3 cellular contexts compared by ENCODE assay signal in the genomic region with DNA sequence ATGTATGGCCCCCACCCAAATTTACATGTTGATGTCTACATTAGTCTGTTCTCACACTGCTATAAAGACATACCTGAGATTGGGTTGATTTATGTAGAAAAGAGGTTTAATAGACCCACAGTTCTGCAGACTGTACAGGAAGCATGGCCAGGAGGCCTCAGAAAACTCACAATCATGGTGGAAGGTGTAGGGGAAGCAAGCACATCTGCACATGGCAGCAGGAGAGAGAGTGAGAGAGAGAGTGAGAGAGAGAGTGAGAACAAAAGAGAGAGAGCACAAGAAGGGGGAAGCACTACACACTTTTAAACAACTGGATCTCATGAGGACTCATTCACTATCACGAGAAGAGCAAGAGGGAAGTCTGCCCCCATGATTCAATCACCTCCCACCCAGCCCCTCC.
TF ChIP-seq lines count a peak whose summit lies in the region.

No MANE protein-coding gene starts in this region.

TF ChIP-seq in HEK293, 187 proteins besides CTCF, POLR2A, EP300 and RAD21:
- TF ChIP-seq SETDB1 (IDR thresholded peaks at IDR 0.05; ENCODE audit: insufficient read length, low read length) = peak; percentile 49
- TF ChIP-seq, protein P1, sequence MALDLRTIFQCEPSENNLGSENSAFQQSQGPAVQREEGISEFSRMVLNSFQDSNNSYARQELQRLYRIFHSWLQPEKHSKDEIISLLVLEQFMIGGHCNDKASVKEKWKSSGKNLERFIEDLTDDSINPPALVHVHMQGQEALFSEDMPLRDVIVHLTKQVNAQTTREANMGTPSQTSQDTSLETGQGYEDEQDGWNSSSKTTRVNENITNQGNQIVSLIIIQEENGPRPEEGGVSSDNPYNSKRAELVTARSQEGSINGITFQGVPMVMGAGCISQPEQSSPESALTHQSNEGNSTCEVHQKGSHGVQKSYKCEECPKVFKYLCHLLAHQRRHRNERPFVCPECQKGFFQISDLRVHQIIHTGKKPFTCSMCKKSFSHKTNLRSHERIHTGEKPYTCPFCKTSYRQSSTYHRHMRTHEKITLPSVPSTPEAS (tag by site-specific recombination; IDR thresholded peaks at IDR 0.05) = no peak
- TF ChIP-seq ZNF391 (tag by site-specific recombination; IDR thresholded peaks at IDR 0.05; ENCODE audit: borderline replicate concordance, low read depth) = no peak
- TF ChIP-seq ZNF394 (tag by site-specific recombination; IDR thresholded peaks at IDR 0.05; ENCODE audit: borderline replicate concordance) = no peak
- TF ChIP-seq ZBTB17 (tag by site-specific recombination; IDR thresholded peaks at IDR 0.05) = no peak
- TF ChIP-seq PRDM1 (tag by site-specific recombination; IDR thresholded peaks at IDR 0.05) = peak; percentile 74
- no peak for TF ChIP-seq ZNF777 (tag by site-specific recombination; IDR thresholded peaks at IDR 0.05; ENCODE audit: borderline replicate concordance)
- no peak for TF ChIP-seq ZNF596 (tag by site-specific recombination; IDR thresholded peaks at IDR 0.05)
TF ChIP-seq in HEK293: peak in this region for 2.

TF ChIP-seq in K562, 482 proteins besides CTCF, POLR2A, EP300 and RAD21 (continues in another document):
- TF ChIP-seq MAFF (IDR thresholded peaks at IDR 0.05; ENCODE audit: low read length) (no peak), ZNF354B (CRISPR knock-in tag; IDR thresholded peaks at IDR 0.05) (no peak), NCOA6 (IDR thresholded peaks at IDR 0.05) (no peak), GTF2A2 (tag; IDR thresholded peaks at IDR 0.05) (0 out of 2 replicates have a peak, but pooled peaks have one; percentile 38), ZNF766 (CRISPR knock-in tag; conservative IDR thresholded peaks at IDR 0.05) (peak; percentile 82), HDAC1 (IDR thresholded peaks at IDR 0.05) (0 out of 4 replicates have a peak, but pooled peaks of 1 of the 2 experiments have one; percentile 14), GATAD2A (IDR thresholded peaks at IDR 0.05) (peak; percentile 45; the same call in 1 of the 2 replicates)
- TF ChIP-seq, protein P2, sequence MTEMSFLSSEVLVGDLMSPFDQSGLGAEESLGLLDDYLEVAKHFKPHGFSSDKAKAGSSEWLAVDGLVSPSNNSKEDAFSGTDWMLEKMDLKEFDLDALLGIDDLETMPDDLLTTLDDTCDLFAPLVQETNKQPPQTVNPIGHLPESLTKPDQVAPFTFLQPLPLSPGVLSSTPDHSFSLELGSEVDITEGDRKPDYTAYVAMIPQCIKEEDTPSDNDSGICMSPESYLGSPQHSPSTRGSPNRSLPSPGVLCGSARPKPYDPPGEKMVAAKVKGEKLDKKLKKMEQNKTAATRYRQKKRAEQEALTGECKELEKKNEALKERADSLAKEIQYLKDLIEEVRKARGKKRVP (CRISPR knock-in tag; IDR thresholded peaks at IDR 0.05) = no peak
- TF ChIP-seq, protein P3, sequence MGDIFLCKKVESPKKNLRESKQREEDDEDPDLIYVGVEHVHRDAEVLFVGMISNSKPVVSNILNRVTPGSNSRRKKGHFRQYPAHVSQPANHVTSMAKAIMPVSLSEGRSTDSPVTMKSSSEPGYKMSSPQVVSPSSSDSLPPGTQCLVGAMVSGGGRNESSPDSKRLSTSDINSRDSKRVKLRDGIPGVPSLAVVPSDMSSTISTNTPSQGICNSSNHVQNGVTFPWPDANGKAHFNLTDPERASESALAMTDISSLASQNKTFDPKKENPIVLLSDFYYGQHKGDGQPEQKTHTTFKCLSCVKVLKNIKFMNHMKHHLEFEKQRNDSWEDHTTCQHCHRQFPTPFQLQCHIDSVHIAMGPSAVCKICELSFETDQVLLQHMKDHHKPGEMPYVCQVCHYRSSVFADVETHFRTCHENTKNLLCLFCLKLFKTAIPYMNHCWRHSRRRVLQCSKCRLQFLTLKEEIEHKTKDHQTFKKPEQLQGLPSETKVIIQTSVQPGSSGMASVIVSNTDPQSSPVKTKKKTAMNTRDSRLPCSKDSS (IDR thresholded peaks at IDR 0.05; ENCODE audit: low read depth, partially characterized antibody) = peak; percentile 39
- TF ChIP-seq, protein P4, sequence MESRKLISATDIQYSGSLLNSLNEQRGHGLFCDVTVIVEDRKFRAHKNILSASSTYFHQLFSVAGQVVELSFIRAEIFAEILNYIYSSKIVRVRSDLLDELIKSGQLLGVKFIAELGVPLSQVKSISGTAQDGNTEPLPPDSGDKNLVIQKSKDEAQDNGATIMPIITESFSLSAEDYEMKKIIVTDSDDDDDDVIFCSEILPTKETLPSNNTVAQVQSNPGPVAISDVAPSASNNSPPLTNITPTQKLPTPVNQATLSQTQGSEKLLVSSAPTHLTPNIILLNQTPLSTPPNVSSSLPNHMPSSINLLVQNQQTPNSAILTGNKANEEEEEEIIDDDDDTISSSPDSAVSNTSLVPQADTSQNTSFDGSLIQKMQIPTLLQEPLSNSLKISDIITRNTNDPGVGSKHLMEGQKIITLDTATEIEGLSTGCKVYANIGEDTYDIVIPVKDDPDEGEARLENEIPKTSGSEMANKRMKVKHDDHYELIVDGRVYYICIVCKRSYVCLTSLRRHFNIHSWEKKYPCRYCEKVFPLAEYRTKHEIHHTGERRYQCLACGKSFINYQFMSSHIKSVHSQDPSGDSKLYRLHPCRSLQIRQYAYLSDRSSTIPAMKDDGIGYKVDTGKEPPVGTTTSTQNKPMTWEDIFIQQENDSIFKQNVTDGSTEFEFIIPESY (CRISPR knock-in tag; IDR thresholded peaks at IDR 0.05) = no peak
- TF ChIP-seq, protein P5, sequence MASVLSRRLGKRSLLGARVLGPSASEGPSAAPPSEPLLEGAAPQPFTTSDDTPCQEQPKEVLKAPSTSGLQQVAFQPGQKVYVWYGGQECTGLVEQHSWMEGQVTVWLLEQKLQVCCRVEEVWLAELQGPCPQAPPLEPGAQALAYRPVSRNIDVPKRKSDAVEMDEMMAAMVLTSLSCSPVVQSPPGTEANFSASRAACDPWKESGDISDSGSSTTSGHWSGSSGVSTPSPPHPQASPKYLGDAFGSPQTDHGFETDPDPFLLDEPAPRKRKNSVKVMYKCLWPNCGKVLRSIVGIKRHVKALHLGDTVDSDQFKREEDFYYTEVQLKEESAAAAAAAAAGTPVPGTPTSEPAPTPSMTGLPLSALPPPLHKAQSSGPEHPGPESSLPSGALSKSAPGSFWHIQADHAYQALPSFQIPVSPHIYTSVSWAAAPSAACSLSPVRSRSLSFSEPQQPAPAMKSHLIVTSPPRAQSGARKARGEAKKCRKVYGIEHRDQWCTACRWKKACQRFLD (CRISPR knock-in tag; IDR thresholded peaks at IDR 0.05) = no peak
- TF ChIP-seq, protein P6, sequence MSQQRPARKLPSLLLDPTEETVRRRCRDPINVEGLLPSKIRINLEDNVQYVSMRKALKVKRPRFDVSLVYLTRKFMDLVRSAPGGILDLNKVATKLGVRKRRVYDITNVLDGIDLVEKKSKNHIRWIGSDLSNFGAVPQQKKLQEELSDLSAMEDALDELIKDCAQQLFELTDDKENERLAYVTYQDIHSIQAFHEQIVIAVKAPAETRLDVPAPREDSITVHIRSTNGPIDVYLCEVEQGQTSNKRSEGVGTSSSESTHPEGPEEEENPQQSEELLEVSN (IDR thresholded peaks at IDR 0.05; ENCODE audit: borderline replicate concordance in 1 of 2, extremely low read depth in 1 of 2, insufficient read depth in 1 of 2, insufficient read length in 1 of 2, low read depth in 1 of 2, low read length in 1 of 2, poor library complexity in 1 of 2, severe bottlenecking in 1 of 2) = no peak
- TF ChIP-seq, protein P7, sequence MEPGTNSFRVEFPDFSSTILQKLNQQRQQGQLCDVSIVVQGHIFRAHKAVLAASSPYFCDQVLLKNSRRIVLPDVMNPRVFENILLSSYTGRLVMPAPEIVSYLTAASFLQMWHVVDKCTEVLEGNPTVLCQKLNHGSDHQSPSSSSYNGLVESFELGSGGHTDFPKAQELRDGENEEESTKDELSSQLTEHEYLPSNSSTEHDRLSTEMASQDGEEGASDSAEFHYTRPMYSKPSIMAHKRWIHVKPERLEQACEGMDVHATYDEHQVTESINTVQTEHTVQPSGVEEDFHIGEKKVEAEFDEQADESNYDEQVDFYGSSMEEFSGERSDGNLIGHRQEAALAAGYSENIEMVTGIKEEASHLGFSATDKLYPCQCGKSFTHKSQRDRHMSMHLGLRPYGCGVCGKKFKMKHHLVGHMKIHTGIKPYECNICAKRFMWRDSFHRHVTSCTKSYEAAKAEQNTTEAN (CRISPR knock-in tag; IDR thresholded peaks at IDR 0.05) = 0 out of 2 replicates have a peak, but pooled peaks have one; percentile 75

TF ChIP-seq in HepG2, 621 proteins besides CTCF, POLR2A, EP300 and RAD21:
- no peak for TF ChIP-seq SMAD1 (CRISPR knock-in tag; IDR thresholded peaks at IDR 0.05; ENCODE audit: borderline replicate concordance, low read depth)
- TF ChIP-seq ZNF274 (CRISPR knock-in tag; IDR thresholded peaks at IDR 0.05) = no peak
- TF ChIP-seq ZNF17 (CRISPR knock-in tag; IDR thresholded peaks at IDR 0.05) = no peak
- TF ChIP-seq, protein P8, sequence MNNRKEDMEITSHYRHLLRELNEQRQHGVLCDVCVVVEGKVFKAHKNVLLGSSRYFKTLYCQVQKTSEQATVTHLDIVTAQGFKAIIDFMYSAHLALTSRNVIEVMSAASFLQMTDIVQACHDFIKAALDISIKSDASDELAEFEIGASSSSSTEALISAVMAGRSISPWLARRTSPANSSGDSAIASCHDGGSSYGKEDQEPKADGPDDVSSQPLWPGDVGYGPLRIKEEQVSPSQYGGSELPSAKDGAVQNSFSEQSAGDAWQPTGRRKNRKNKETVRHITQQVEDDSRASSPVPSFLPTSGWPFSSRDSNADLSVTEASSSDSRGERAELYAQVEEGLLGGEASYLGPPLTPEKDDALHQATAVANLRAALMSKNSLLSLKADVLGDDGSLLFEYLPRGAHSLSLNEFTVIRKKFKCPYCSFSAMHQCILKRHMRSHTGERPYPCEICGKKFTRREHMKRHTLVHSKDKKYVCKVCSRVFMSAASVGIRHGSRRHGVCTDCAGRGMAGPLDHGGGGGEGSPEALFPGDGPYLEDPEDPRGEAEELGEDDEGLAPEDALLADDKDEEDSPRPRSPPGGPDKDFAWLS (CRISPR knock-in tag; IDR thresholded peaks at IDR 0.05; ENCODE audit: borderline replicate concordance) = no peak
- no peak for TF ChIP-seq ZNF75D (CRISPR knock-in tag; IDR thresholded peaks at IDR 0.05; ENCODE audit: borderline replicate concordance)
- no peak for TF ChIP-seq NFE2 (CRISPR knock-in tag; IDR thresholded peaks at IDR 0.05)
- TF ChIP-seq NR2F6 (IDR thresholded peaks at IDR 0.05) = no peak
- TF ChIP-seq NR2F6 (CRISPR knock-in tag; IDR thresholded peaks at IDR 0.05) = no peak
- no peak for TF ChIP-seq TGIF2 (CRISPR knock-in tag; IDR thresholded peaks at IDR 0.05)
- TF ChIP-seq, protein P9, sequence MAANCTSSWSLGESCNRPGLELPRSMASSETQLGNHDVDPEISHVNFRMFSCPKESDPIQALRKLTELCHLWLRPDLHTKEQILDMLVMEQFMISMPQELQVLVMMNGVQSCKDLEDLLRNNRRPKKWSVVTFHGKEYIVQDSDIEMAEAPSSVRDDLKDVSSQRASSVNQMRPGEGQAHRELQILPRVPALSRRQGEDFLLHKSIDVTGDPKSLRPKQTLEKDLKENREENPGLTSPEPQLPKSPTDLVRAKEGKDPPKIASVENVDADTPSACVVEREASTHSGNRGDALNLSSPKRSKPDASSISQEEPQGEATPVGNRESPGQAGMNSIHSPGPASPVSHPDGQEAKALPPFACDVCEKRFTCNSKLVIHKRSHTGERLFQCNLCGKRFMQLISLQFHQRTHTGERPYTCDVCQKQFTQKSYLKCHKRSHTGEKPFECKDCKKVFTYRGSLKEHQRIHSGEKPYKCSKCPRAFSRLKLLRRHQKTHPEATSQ (CRISPR knock-in tag; IDR thresholded peaks at IDR 0.05; ENCODE audit: borderline replicate concordance) = no peak
- no peak for TF ChIP-seq TRIM24 (CRISPR knock-in tag; IDR thresholded peaks at IDR 0.05)
- no peak for TF ChIP-seq MTA1 (CRISPR knock-in tag; IDR thresholded peaks at IDR 0.05; ENCODE audit: borderline replicate concordance)
- TF ChIP-seq JUND (CRISPR knock-in tag; IDR thresholded peaks at IDR 0.05) = no peak
- no peak for TF ChIP-seq NFE2L2 (IDR thresholded peaks at IDR 0.05; ENCODE audit: low read length)
- TF ChIP-seq ZFY (CRISPR knock-in tag; IDR thresholded peaks at IDR 0.05) = no peak
- TF ChIP-seq ZNF143 (CRISPR knock-in tag; IDR thresholded peaks at IDR 0.05) = no peak
- no peak for TF ChIP-seq ZNF841 (CRISPR knock-in tag; IDR thresholded peaks at IDR 0.05; ENCODE audit: borderline replicate concordance)
